Comparison of ENCODE assay signal across 10 cellular contexts in genomic region chr1:172917972-172918371, GRCh38.
DNase-seq lines count a peak whose midpoint lies in the region; TF ChIP-seq lines count a peak whose summit lies in the region.
"Had no signal": no experiment of that assay in that cellular context is flagged by ENCODE, and none has a peak within 500 bp of the region (broad histone marks: within the 10 kb centered on the region; RNA-seq: fewer than 3 reads in every experiment).

No MANE protein-coding gene starts in this region.

- H3K4me2 ChIP-seq in SK-N-SH = peak overlapping the region; percentile 27; the same call in 1 of the 2 replicates

- no peak overlapping the region for H3K4me3 Mint-ChIP-seq in activated T-helper 2 cell treated with anti-CD3 and anti-CD28 coated beads, Interferon-gamma antibody, Interleukin-2, Interleukin-4, amounts not matched to agents 10 μg/mL and 5 μg/mL and 100 μg/mL, durations not matched to agents 14 hours and 24 hours and 36 hours (ENCODE audit: low read depth)
- H3K4me3 Mint-ChIP-seq: nephron had no signal

- POLR2A ChIA-PET in SK-N-SH (lab: Yijun Ruan, JAX) = no interaction called here

- peaks cover 19% of the 10 kb centered on the region for H3K27me3 Mint-ChIP-seq in activated T-helper 2 cell treated with anti-CD3 and anti-CD28 coated beads, Interferon-gamma antibody, Interleukin-2, Interleukin-4, amounts not matched to agents 10 μg/mL and 5 μg/mL and 100 μg/mL, durations not matched to agents 14 hours and 24 hours and 36 hours (ENCODE audit: low read depth)

- TF ChIP-seq EP300 in SK-N-SH (IDR thresholded peaks at IDR 0.05; ENCODE audit: borderline replicate concordance in 1 of 2, low read depth in 1 of 2, low read length in 1 of 2) = peak; percentile 35 to 99; a peak in 3 of 4 replicates

- no peaks in the 10 kb centered on the region for H3K27me3 ChIP-seq in SK-N-SH (ENCODE audit: insufficient read depth)
- H3K27me3 ChIP-seq: upper lobe of left lung had no signal

- peak; percentile 85 for DNase-seq in GM04504 (ENCODE audit: low read depth)
- DNase-seq in SK-N-SH = no peak
- peak; percentile 95 for DNase-seq in fibroblast of peridontal ligament (ENCODE audit: extremely low read depth)
- DNase-seq in retinal pigment epithelial cell (ENCODE audit: low read depth) = peak; percentile 94
- DNase-seq in NCI-H774 (lab: John Stamatoyannopoulos, UW) = no peak
- DNase-seq in stimulated activated CD4-positive, alpha-beta T cell treated with anti-CD3 and anti-CD28 coated beads, Interleukin-2, amount 100 ng/mL, for 48 hours = no peak
- DNase-seq in activated T-helper 2 cell treated with anti-CD3 and anti-CD28 coated beads, Interferon-gamma antibody, Interleukin-2, Interleukin-4, amounts not matched to agents 10 μg/mL and 5 μg/mL and 100 μg/mL, durations not matched to agents 14 hours and 24 hours and 36 hours (ENCODE audit: low spot score) = no peak
- DNase-seq in stimulated activated naive CD4-positive, alpha-beta T cell (lab: John Stamatoyannopoulos, UW) = no peak
- DNase-seq: upper lobe of left lung had no signal

- H3K27ac Mint-ChIP-seq in activated T-helper 2 cell treated with anti-CD3 and anti-CD28 coated beads, Interferon-gamma antibody, Interleukin-2, Interleukin-4, amounts not matched to agents 10 μg/mL and 5 μg/mL and 100 μg/mL, durations not matched to agents 14 hours and 24 hours and 36 hours = no peak overlapping the region
- H3K27ac Mint-ChIP-seq: nephron had no signal

- CTCF ChIA-PET in SK-N-SH (lab: Yijun Ruan, JAX) = interaction anchor here (0.7 kb wide), 1 partner anchor 13 kb away, joined by 3 read pairs; no protein-coding TSS in a partner anchor

- H3K36me3 Mint-ChIP-seq in activated T-helper 2 cell treated with anti-CD3 and anti-CD28 coated beads, Interferon-gamma antibody, Interleukin-2, Interleukin-4, amounts not matched to agents 10 μg/mL and 5 μg/mL and 100 μg/mL, durations not matched to agents 14 hours and 24 hours and 36 hours (ENCODE audit: low read depth) = peaks cover 3% of the 10 kb centered on the region

- H3K9me2 ChIP-seq in SK-N-SH = no peaks in the 10 kb centered on the region

- intact Hi-C loops in activated T-helper 2 cell treated with anti-CD3 and anti-CD28 coated beads, Interferon-gamma antibody, Interleukin-2, Interleukin-4, amounts not matched to agents 10 μg/mL and 5 μg/mL and 100 μg/mL, durations not matched to agents 14 hours and 24 hours and 36 hours (cut with micrococcal nuclease) = no loop called here

- peaks cover 32% of the 10 kb centered on the region for H3F3A ChIP-seq in SK-N-SH (replicated peaks; ENCODE audit: insufficient read depth)

- H2AFZ ChIP-seq in SK-N-SH (ENCODE audit: low read depth) = no peak overlapping the region

- TF ChIP-seq RAD21 in SK-N-SH (IDR thresholded peaks at IDR 0.05; ENCODE audit: low read length) = no peak

- H3K36me3 ChIP-seq in SK-N-SH (replicated peaks in 1 of 2; ENCODE audit: control insufficient read depth in 1 of 2, insufficient read depth in 2 of 2, low read length in 1 of 2) = no peaks in the 10 kb centered on the region
- H3K36me3 ChIP-seq: upper lobe of left lung had no signal

- no peaks in the 10 kb centered on the region for H4K20me1 ChIP-seq in SK-N-SH (ENCODE audit: insufficient read depth)

- peaks cover 7% of the 10 kb centered on the region for H3K9me3 Mint-ChIP-seq in activated T-helper 2 cell treated with anti-CD3 and anti-CD28 coated beads, Interferon-gamma antibody, Interleukin-2, Interleukin-4, amounts not matched to agents 10 μg/mL and 5 μg/mL and 100 μg/mL, durations not matched to agents 14 hours and 24 hours and 36 hours

- no peaks in the 10 kb centered on the region for H3K9me3 ChIP-seq in SK-N-SH

- H3K9ac ChIP-seq in SK-N-SH = peak overlapping the region; percentile 28; the same call in 1 of the 2 replicates

- peak overlapping the region; percentile 87 to 95; a peak in 3 of 4 replicates for H3K27ac ChIP-seq in SK-N-SH (ENCODE audit: low read depth in 2 of 2, low read length in 1 of 2)
- H3K27ac ChIP-seq: upper lobe of left lung had no signal

- H3K4me1 ChIP-seq in SK-N-SH (ENCODE audit: control insufficient read depth in 1 of 2, insufficient read depth in 2 of 2, low read depth in 1 of 2, low read length in 1 of 2) = peaks cover 6 to 45% of the 10 kb centered on the region in 2 experiments

- no peaks in the 10 kb centered on the region for H3K4me1 Mint-ChIP-seq in activated T-helper 2 cell treated with anti-CD3 and anti-CD28 coated beads, Interferon-gamma antibody, Interleukin-2, Interleukin-4, amounts not matched to agents 10 μg/mL and 5 μg/mL and 100 μg/mL, durations not matched to agents 14 hours and 24 hours and 36 hours (ENCODE audit: low read depth)

- TF ChIP-seq CTCF in SK-N-SH (IDR thresholded peaks at IDR 0.05) (no peak), retinal pigment epithelial cell (conservative IDR thresholded peaks at IDR 0.05; ENCODE audit: low read depth, low read length) (no peak)

- WGBS in SK-N-SH (ENCODE audit: low lambda C conversion rate) = 7% methylated on average over 2 of the region's 2 CpGs

- H3K4me3 ChIP-seq in SK-N-SH (ENCODE audit: low read depth in 2 of 2, low read length in 1 of 2) (no peak overlapping the region), retinal pigment epithelial cell (ENCODE audit: low read length) (no peak overlapping the region)
- H3K4me3 ChIP-seq: upper lobe of left lung had no signal

- H3K79me2 ChIP-seq in SK-N-SH (ENCODE audit: insufficient read depth) = no peaks in the 10 kb centered on the region

TF ChIP-seq in SK-N-SH, 30 proteins besides CTCF, POLR2A, EP300 and RAD21 (continues in another document):
- TF ChIP-seq CHD2 (IDR thresholded peaks at IDR 0.05; ENCODE audit: low read length, partially characterized antibody) (no peak), JUND (IDR thresholded peaks at IDR 0.05) (peak; percentile 99), FOSL2 (IDR thresholded peaks at IDR 0.05; ENCODE audit: borderline replicate concordance, low read depth) (peak; percentile 100), IRF3 (IDR thresholded peaks at IDR 0.05; ENCODE audit: low read depth, low read length) (no peak), YY1 (IDR thresholded peaks at IDR 0.05; ENCODE audit: low read depth) (no peak), GATA2 (CRISPR knock-in tag; IDR thresholded peaks at IDR 0.05) (no peak), NFIC (IDR thresholded peaks at IDR 0.05; ENCODE audit: borderline replicate concordance) (peak; percentile 96), PBX3 (IDR thresholded peaks at IDR 0.05) (peak; percentile 85), NRF1 (IDR thresholded peaks at IDR 0.05; ENCODE audit: low read depth, low read length) (no peak), RXRA (IDR thresholded peaks at IDR 0.05; ENCODE audit: borderline replicate concordance, low read depth) (peak; percentile 81; the same call in 1 of the 2 replicates), ELF1 (IDR thresholded peaks at IDR 0.05) (peak; percentile 30; the same call in 1 of the 2 replicates), SIN3A (IDR thresholded peaks at IDR 0.05; ENCODE audit: borderline replicate concordance, low read depth, low read length) (no peak), RCOR1 (IDR thresholded peaks at IDR 0.05; ENCODE audit: low read length) (no peak), REST (IDR thresholded peaks at IDR 0.05; ENCODE audit: low read depth, low read length) (peak; percentile 63; the same call in 1 of the 2 replicates)

Comparison
In these comparisons a context has a peak if more than half of its experiments do, and no peak if none do; other contexts are left out.
1. DNase-seq: peak in GM04504 (single experiment), fibroblast of peridontal ligament (single experiment) and retinal pigment epithelial cell (single experiment); none in SK-N-SH (single experiment), NCI-H774 (single experiment), stimulated activated CD4-positive, alpha-beta T cell treated with anti-CD3 and anti-CD28 coated beads, Interleukin-2, amount 100 ng/mL, for 48 hours (0 of 2), activated T-helper 2 cell treated with anti-CD3 and anti-CD28 coated beads, Interferon-gamma antibody, Interleukin-2, Interleukin-4, amounts not matched to agents 10 μg/mL and 5 μg/mL and 100 μg/mL, durations not matched to agents 14 hours and 24 hours and 36 hours (single experiment) and stimulated activated naive CD4-positive, alpha-beta T cell (0 of 6).